ENCODE assay signal across 24 cellular contexts in genomic region chr1:8810987-8811386, GRCh38.
"Had no signal": no experiment of that assay in that cellular context is flagged by ENCODE, and none has a peak within 500 bp of the region (broad histone marks: within the 10 kb centered on the region; RNA-seq: fewer than 3 reads in every experiment).

No MANE protein-coding gene starts in this region.

- H3K27ac ChIP-seq: left ventricle myocardium inferior, pancreas, psoas muscle, tibial nerve, uterus had no signal

- H3K4me3 ChIP-seq: esophagus squamous epithelium, left ventricle myocardium inferior, pancreas, psoas muscle, tibial nerve, uterus had no signal

- ATAC-seq: naive thymus-derived CD4-positive, alpha-beta T cell; pancreas; psoas muscle had no signal

- H3K4me1 ChIP-seq: uterus had no signal

- H3K36me3 ChIP-seq: esophagus squamous epithelium, left ventricle myocardium inferior, pancreas, tibial nerve, uterus had no signal

- FAIRE-seq: islet of Langerhans, pancreas had no signal

- H3K27ac Mint-ChIP-seq: activated CD4-positive, alpha-beta memory T cell treated with anti-CD3 and anti-CD28 coated beads, Interleukin-2, amount 10 ng/mL, durations not matched to agents 7 days and 5 days; activated CD4-positive, alpha-beta T cell treated with anti-CD3 and anti-CD28 coated beads, Interleukin-2, amount 10 ng/mL, durations not matched to agents 7 days and 5 days; activated T-helper 1 cell treated with anti-CD3 and anti-CD28 coated beads, Interleukin-12 subunit alpha, Interleukin-12 subunit beta, Interleukin-2, Interleukin-4 antibody, amounts not matched to agents 30 ng/mL and 10 ng/mL and 1 ng/mL, durations not matched to agents 14 hours and 24 hours and 36 hours; dendritic cell treated with granulocyte-macrophage colony-stimulating factor and Interleukin-4, amounts not matched to agents 40 ng/mL and 50 ng/mL, for 4 days; naive thymus-derived CD4-positive, alpha-beta T cell had no signal

- H3K9me3 ChIP-seq: esophagus squamous epithelium, left ventricle myocardium inferior, pancreas, psoas muscle, tibial nerve, uterus had no signal

- H3K9me3 Mint-ChIP-seq: activated CD4-positive, alpha-beta memory T cell treated with anti-CD3 and anti-CD28 coated beads, Interleukin-2, amount 10 ng/mL, durations not matched to agents 7 days and 5 days; activated CD4-positive, alpha-beta T cell treated with anti-CD3 and anti-CD28 coated beads, Interleukin-2, amount 10 ng/mL, durations not matched to agents 7 days and 5 days; activated T-helper 1 cell treated with anti-CD3 and anti-CD28 coated beads, Interleukin-12 subunit alpha, Interleukin-12 subunit beta, Interleukin-2, Interleukin-4 antibody, amounts not matched to agents 30 ng/mL and 10 ng/mL and 1 ng/mL, durations not matched to agents 14 hours and 24 hours and 36 hours; dendritic cell treated with granulocyte-macrophage colony-stimulating factor and Interleukin-4, amounts not matched to agents 40 ng/mL and 50 ng/mL, for 4 days; naive thymus-derived CD4-positive, alpha-beta T cell; neural crest cell had no signal

- H3K4me3 Mint-ChIP-seq: activated CD4-positive, alpha-beta memory T cell treated with anti-CD3 and anti-CD28 coated beads, Interleukin-2, amount 10 ng/mL, durations not matched to agents 7 days and 5 days; activated CD4-positive, alpha-beta T cell treated with anti-CD3 and anti-CD28 coated beads, Interleukin-2, amount 10 ng/mL, durations not matched to agents 7 days and 5 days; activated T-helper 1 cell treated with anti-CD3 and anti-CD28 coated beads, Interleukin-12 subunit alpha, Interleukin-12 subunit beta, Interleukin-2, Interleukin-4 antibody, amounts not matched to agents 30 ng/mL and 10 ng/mL and 1 ng/mL, durations not matched to agents 14 hours and 24 hours and 36 hours; dendritic cell treated with granulocyte-macrophage colony-stimulating factor and Interleukin-4, amounts not matched to agents 40 ng/mL and 50 ng/mL, for 4 days; naive thymus-derived CD4-positive, alpha-beta T cell had no signal

- H3K27me3 Mint-ChIP-seq: activated CD4-positive, alpha-beta memory T cell treated with anti-CD3 and anti-CD28 coated beads, Interleukin-2, amount 10 ng/mL, durations not matched to agents 7 days and 5 days; activated CD4-positive, alpha-beta T cell treated with anti-CD3 and anti-CD28 coated beads, Interleukin-2, amount 10 ng/mL, durations not matched to agents 7 days and 5 days; dendritic cell treated with granulocyte-macrophage colony-stimulating factor and Interleukin-4, amounts not matched to agents 40 ng/mL and 50 ng/mL, for 4 days; naive thymus-derived CD4-positive, alpha-beta T cell had no signal

- H3K27me3 ChIP-seq: esophagus squamous epithelium, pancreas, tibial nerve, uterus had no signal

- DNase-seq: activated CD4-positive, alpha-beta memory T cell treated with anti-CD3 and anti-CD28 coated beads, Interleukin-2, amount 10 ng/mL, durations not matched to agents 7 days and 5 days; activated CD4-positive, alpha-beta T cell treated with anti-CD3 and anti-CD28 coated beads, Interleukin-2, amount 10 ng/mL, durations not matched to agents 7 days and 5 days; activated CD4-positive, CD25-positive, alpha-beta regulatory T cell treated with anti-CD3 and anti-CD28 coated beads, Interleukin-2, amount 50 U/mL, for 72 hours; activated gamma-delta T cell treated with Interleukin-2 at 50 U/mL for 16 hours; activated naive CD4-positive, alpha-beta T cell treated with anti-CD3 and anti-CD28 coated beads, Interleukin-2, amount 50 U/mL, for 16 hours; amygdala; central memory CD4-positive, alpha-beta T cell; esophagus squamous epithelium; foreskin melanocyte; left ventricle myocardium inferior; naive thymus-derived CD4-positive, alpha-beta T cell; nucleus accumbens; pancreas; psoas muscle; stimulated activated CD4-positive, alpha-beta T cell treated with anti-CD3 and anti-CD28 coated beads, Interleukin-15, amount 100 ng/mL, for 24 hours; stimulated activated CD4-positive, alpha-beta T cell treated with anti-CD3 and anti-CD28 coated beads, Interleukin-2, amount 100 ng/mL, for 24 hours; stimulated activated naive CD4-positive, alpha-beta T cell treated with Interleukin-2 at 50 U/mL for 16 hours; T-helper 2 cell; uterus had no signal
